In the genomic region with DNA sequence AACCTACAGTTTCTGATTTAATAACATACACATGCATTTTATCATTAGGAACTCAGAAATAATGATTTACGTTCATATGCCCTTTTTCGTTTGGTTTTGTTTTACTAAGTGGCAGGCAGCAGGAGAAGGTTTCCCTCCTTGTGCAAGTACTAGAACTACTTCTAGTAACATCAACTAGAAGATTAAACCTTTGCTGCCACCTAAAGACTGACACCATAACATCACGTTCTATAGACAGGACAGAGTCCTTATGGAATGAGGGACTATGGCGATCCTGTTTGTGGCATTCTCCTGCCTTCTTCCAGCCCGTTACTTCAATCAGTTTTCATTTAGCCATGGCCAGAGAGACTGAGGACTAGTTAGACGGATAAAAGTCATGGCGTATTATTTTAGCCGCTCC, we compare ENCODE assay signal across 10 cellular contexts. TPM values are rescaled to one million over a fixed set of nuclear protein-coding genes. Genes with fewer than 3 reads are reported as not detected.
DNase-seq lines count a peak whose midpoint lies in the region; ATAC-seq, FAIRE-seq and TF ChIP-seq lines count a peak whose summit lies in the region.
"Had no signal": no experiment of that assay in that cellular context is flagged by ENCODE, and none has a peak within 500 bp of the region (broad histone marks: within the 10 kb centered on the region; RNA-seq: fewer than 3 reads in every experiment).

No MANE protein-coding gene starts in this region.

- peak; percentile 12 to 36 (median 25); a peak in 4 of 6 replicates for TF ChIP-seq CTCF in GM12878 (IDR thresholded peaks at IDR 0.05 in 2 of 3, conservative IDR thresholded peaks at IDR 0.05 in 1 of 3; ENCODE audit: control insufficient read depth in 2 of 3, extremely low read depth in 1 of 3, insufficient read depth in 1 of 3, low read depth in 3 of 3, low read length in 3 of 3)

- peaks cover 11% of the 10 kb centered on the region for H3K27me3 Mint-ChIP-seq in activated naive CD4-positive, alpha-beta T cell treated with anti-CD3 and anti-CD28 coated beads for 36 hours (ENCODE audit: low read depth)

- CTCF ChIA-PET in GM12878 (lab: Yijun Ruan, JAX), result interaction anchor here (1.6 to 2.1 kb wide), 2 partner anchors 19 to 394 kb away, joined by 5 to 6 read pairs; no protein-coding TSS in a partner anchor
- CTCF ChIA-PET in activated naive CD4-positive, alpha-beta T cell treated with anti-CD3 and anti-CD28 coated beads for 36 hours (lab: Charles Lee), result interaction anchor here (4.1 kb wide), 1 partner anchor 394 kb away, joined by 24 read pairs; no protein-coding TSS in a partner anchor

- no peaks in the 10 kb centered on the region for H3K4me1 Mint-ChIP-seq in activated naive CD4-positive, alpha-beta T cell treated with anti-CD3 and anti-CD28 coated beads for 36 hours (ENCODE audit: low read depth)

- TF ChIP-seq RAD21 in GM12878 (IDR thresholded peaks at IDR 0.05; ENCODE audit: insufficient read depth, low read depth, low read length), result peak; percentile 53

- WGBS in GM12878 (ENCODE audit: insufficient coverage, insufficient replicate concordance, low lambda C conversion rate, missing lambda C conversion rate), result 27% methylated on average over 8 of the region's 8 CpGs

- DNase-seq in NCI-H1105 treated with DMSO at 0.1 percent for 48 hours (lab: John Stamatoyannopoulos, UW) (peak; percentile 43), NCI-H1105 (lab: John Stamatoyannopoulos, UW) (no peak), NCI-H146 treated with DMSO at 0.1 percent for 48 hours (lab: John Stamatoyannopoulos, UW; ENCODE audit: unreplicated experiment) (peak; percentile 37), GM12878 (ENCODE audit: low read depth, low spot score) (no peak), renal cortical epithelial cell (ENCODE audit: low read depth) (peak; percentile 68)
- DNase-seq in activated CD8-positive, alpha-beta memory T cell treated with anti-CD3 and anti-CD28 coated beads, Interleukin-2, amount 50 U/mL, for 48 hours, result no peak
- no peak for DNase-seq in activated naive CD4-positive, alpha-beta T cell treated with anti-CD3 and anti-CD28 coated beads for 36 hours

- no peaks in the 10 kb centered on the region for H4K20me1 ChIP-seq in GM12878 (ENCODE audit: control insufficient read depth, insufficient read depth)

- FAIRE-seq in GM12878 (lab: Jason Lieb, UNC), result no peak

- H3K9me3 Mint-ChIP-seq in activated naive CD4-positive, alpha-beta T cell treated with anti-CD3 and anti-CD28 coated beads for 36 hours, result no peaks in the 10 kb centered on the region

- no peak for TF ChIP-seq POLR2A in GM12878 (IDR thresholded peaks at IDR 0.05; ENCODE audit: low read depth, low read length)

- no peaks in the 10 kb centered on the region for H3K4me1 ChIP-seq in GM12878 (ENCODE audit: control insufficient read depth, insufficient read depth, low read length)

- ATAC-seq in GM12878, result peak; percentile 52; the same call in 2 of the 3 replicates
- ATAC-seq in HG03442 (IDR thresholded peaks at IDR 0.05; ENCODE audit: unreplicated experiment), result no peak

- H3K27ac ChIP-seq in GM12878 (ENCODE audit: control insufficient read depth, insufficient read depth), result no peak overlapping the region

- SMC1A ChIA-PET in GM12878 (lab: Charles Lee; ENCODE audit: uncharacterized antibody, unreplicated experiment), result interaction anchor here (0.7 to 2.9 kb wide), 2 partner anchors 394 to 505 kb away, joined by 3 to 18 read pairs; no protein-coding TSS in a partner anchor

- in situ Hi-C loops in GM12878 (cut with MboI), result no loop called here

- no peak overlapping the region for H3K4me3 ChIP-seq in GM12878
- H3K4me3 ChIP-seq: lung had no signal

- no peaks in the 10 kb centered on the region for H3K36me3 Mint-ChIP-seq in activated naive CD4-positive, alpha-beta T cell treated with anti-CD3 and anti-CD28 coated beads for 36 hours (ENCODE audit: low read depth)

- intact Hi-C loops in GM12878 (cut with micrococcal nuclease; ENCODE audit: unreplicated experiment), result loop anchor here (1.0 to 10.0 kb wide), 2 partner anchors 394 to 545 kb away; no protein-coding TSS in a partner anchor
- intact Hi-C loops in activated naive CD4-positive, alpha-beta T cell treated with anti-CD3 and anti-CD28 coated beads for 36 hours (cut with micrococcal nuclease), result loop anchor here (1.0 to 10.0 kb wide), 3 partner anchors 394 to 543 kb away; no protein-coding TSS in a partner anchor

- POLR2A ChIA-PET in GM12878 (lab: Charles Lee), result no interaction called here

- no peak overlapping the region for H3K4me2 ChIP-seq in GM12878 (ENCODE audit: control insufficient read depth, insufficient read depth)

- no peak overlapping the region for H2AFZ ChIP-seq in GM12878 (ENCODE audit: control insufficient read depth, low read depth, low read length)

- no peak for TF ChIP-seq EP300 in GM12878 (IDR thresholded peaks at IDR 0.05; ENCODE audit: borderline replicate concordance in 1 of 2, control insufficient read depth in 1 of 2, low read depth in 2 of 2, low read length in 2 of 2)

- H3K27ac Mint-ChIP-seq in activated naive CD4-positive, alpha-beta T cell treated with anti-CD3 and anti-CD28 coated beads for 36 hours, result no peak overlapping the region

- no peaks in the 10 kb centered on the region for H3K79me2 ChIP-seq in GM12878 (ENCODE audit: control insufficient read depth, insufficient read depth, low read length)

- H3K9ac ChIP-seq in GM12878 (ENCODE audit: control insufficient read depth, insufficient read depth, low read length), result no peak overlapping the region

- H3K4me3 Mint-ChIP-seq in activated naive CD4-positive, alpha-beta T cell treated with anti-CD3 and anti-CD28 coated beads for 36 hours, result no peak overlapping the region

- no peaks in the 10 kb centered on the region for H3K9me3 ChIP-seq in GM12878 (replicated peaks; ENCODE audit: control insufficient read depth, insufficient read depth, low read length)

- no peaks in the 10 kb centered on the region for H3K36me3 ChIP-seq in GM12878 (ENCODE audit: control insufficient read depth in 2 of 2, insufficient read depth in 2 of 2, low read length in 1 of 2)

- H3K27me3 ChIP-seq in GM12878 (replicated peaks in 1 of 2; ENCODE audit: control insufficient read depth in 2 of 2, insufficient read depth in 2 of 2, low read length in 1 of 2), result peaks cover 0 to 1% of the 10 kb centered on the region in 2 experiments; a peak in 2 of 4 replicates

- BruUV-seq in GM12878 (replicated peaks; lab: Mats Ljungman, UMichigan), result no TSS peak

- RAD21 ChIA-PET in GM12878 (lab: Charles Lee; ENCODE audit: unreplicated experiment), result no interaction called here

TF ChIP-seq in GM12878, 131 proteins besides CTCF, POLR2A, EP300 and RAD21:
- no peak for TF ChIP-seq BMI1 (IDR thresholded peaks at IDR 0.05; ENCODE audit: borderline replicate concordance)
- TF ChIP-seq TAF1 (IDR thresholded peaks at IDR 0.05; ENCODE audit: borderline replicate concordance, low read depth, low read length), result no peak
- no peak for TF ChIP-seq ZBED1 (IDR thresholded peaks at IDR 0.05; ENCODE audit: borderline replicate concordance)
- TF ChIP-seq ZNF622 (IDR thresholded peaks at IDR 0.05), result no peak
- TF ChIP-seq SUZ12 (IDR thresholded peaks at IDR 0.05; ENCODE audit: unreplicated experiment), result no peak
- TF ChIP-seq NRF1 (conservative IDR thresholded peaks at IDR 0.05; ENCODE audit: low read depth, low read length), result no peak

RNA-seq across cellular contexts. Expression of a gene that starts 53.2 kb away (rescaled TPM):
- total RNA-seq in GM12878 (2013; cell fraction: nucleolus; rRNA removed), result not detected in 2 replicates
- total RNA-seq in GM12878 (2014; rRNA removed) (not detected in 2 replicates), GM12878 (2014; rRNA removed; fragmentation: Illumina TruSeq; extraction: Trizol) (not detected in 2 replicates), GM12878 (2021) (not detected in 2 replicates), renal cortical epithelial cell (not detected in 2 replicates)
- not detected for polyA plus RNA-seq in GM12878 (2011; ENCODE audit: low read depth)
- polyA plus RNA-seq in GM12878 (2011; rRNA removed) (not detected in 2 replicates), GM12878 (2014; fragmentation: Illumina TruSeq; extraction: Trizol) (not detected in 2 replicates), GM12878 (2014; fragmentation: Nextera tagmentation; extraction: Ambion mirVana) (not detected), GM12878 (2014; rRNA removed) (not detected in 2 replicates), GM12878 (2016; fragmentation: Nextera tagmentation; extraction: Ambion mirVana) (not detected)
- polyA plus RNA-seq in GM12878 (2011; cell fraction: cytosol; rRNA removed), result not detected in 2 replicates
- polyA plus RNA-seq in GM12878 (2011; cell fraction: nucleus; rRNA removed), result not detected in 2 replicates
- not detected in 2 replicates for polyA plus RNA-seq in GM12878 (2012)
- polyA minus RNA-seq in GM12878 (2011; rRNA and poly(A)+ RNA removed), result not detected in 2 replicates
- not detected in 2 replicates for polyA minus RNA-seq in GM12878 (2011; cell fraction: cytosol; rRNA and poly(A)+ RNA removed)
- not detected in 2 replicates for polyA minus RNA-seq in GM12878 (2011; cell fraction: nucleus; rRNA and poly(A)+ RNA removed)
- total RNA-seq in activated naive CD4-positive, alpha-beta T cell treated with anti-CD3 and anti-CD28 coated beads for 36 hours, result not detected
- total RNA-seq: lung had no signal
- polyA plus RNA-seq: lung, urinary bladder had no signal

Comparison
In these comparisons a context has a peak if more than half of its experiments do, and no peak if none do; other contexts are left out.
1. DNase-seq: peak in NCI-H1105 treated with DMSO at 0.1 percent for 48 hours (single experiment), NCI-H146 treated with DMSO at 0.1 percent for 48 hours (single experiment) and renal cortical epithelial cell (single experiment); none in NCI-H1105 (single experiment), GM12878 (single experiment), activated CD8-positive, alpha-beta memory T cell treated with anti-CD3 and anti-CD28 coated beads, Interleukin-2, amount 50 U/mL, for 48 hours (single experiment) and activated naive CD4-positive, alpha-beta T cell treated with anti-CD3 and anti-CD28 coated beads for 36 hours (single experiment).